Comparison of ENCODE assay signal across 13 cellular contexts in genomic region chr11:77400306-77400705, GRCh38.
"Had no signal": no experiment of that assay in that cellular context is flagged by ENCODE, and none has a peak within 500 bp of the region (broad histone marks: within the 10 kb centered on the region; RNA-seq: fewer than 3 reads in every experiment).

No MANE protein-coding gene starts in this region.

- H3K4me1 Mint-ChIP-seq: immature natural killer cell had no signal

- H3K27me3 Mint-ChIP-seq: activated naive CD8-positive, alpha-beta T cell treated with anti-CD3 and anti-CD28 coated beads for 36 hours; central memory CD8-positive, alpha-beta T cell; naive thymus-derived CD8-positive, alpha-beta T cell had no signal

- DNase-seq: activated CD4-positive, alpha-beta T cell treated with anti-CD3 and anti-CD28 coated beads, Interleukin-2, amount 50 U/mL, for 1 hour; activated naive CD8-positive, alpha-beta T cell treated with anti-CD3 and anti-CD28 coated beads for 36 hours; brain microvascular endothelial cell; effector CD8-positive, alpha-beta T cell; foreskin keratinocyte; heart left ventricle; immature natural killer cell; mesenchymal stem cell; naive thymus-derived CD8-positive, alpha-beta T cell; stimulated activated CD4-positive, alpha-beta T cell treated with anti-CD3 and anti-CD28 coated beads, Interleukin-12 subunit alpha, Interleukin-12 subunit beta, amount 100 ng/mL, for 4 hours; stimulated activated CD4-positive, alpha-beta T cell treated with anti-CD3 and anti-CD28 coated beads, Interleukin-2, amount 100 ng/mL, for 24 hours had no signal

- H3K9me3 Mint-ChIP-seq: activated naive CD8-positive, alpha-beta T cell treated with anti-CD3 and anti-CD28 coated beads for 36 hours; activated T-helper 1 cell treated with anti-CD3 and anti-CD28 coated beads, Interleukin-12 subunit alpha, Interleukin-12 subunit beta, Interleukin-2, Interleukin-4 antibody, amounts not matched to agents 30 ng/mL and 10 ng/mL and 1 ng/mL, durations not matched to agents 14 hours and 24 hours and 36 hours; central memory CD8-positive, alpha-beta T cell; immature natural killer cell; naive thymus-derived CD8-positive, alpha-beta T cell had no signal

- H3K27ac Mint-ChIP-seq: activated naive CD8-positive, alpha-beta T cell treated with anti-CD3 and anti-CD28 coated beads for 36 hours; activated T-helper 1 cell treated with anti-CD3 and anti-CD28 coated beads, Interleukin-12 subunit alpha, Interleukin-12 subunit beta, Interleukin-2, Interleukin-4 antibody, amounts not matched to agents 30 ng/mL and 10 ng/mL and 1 ng/mL, durations not matched to agents 14 hours and 24 hours and 36 hours; immature natural killer cell; naive thymus-derived CD8-positive, alpha-beta T cell had no signal

- H3K4me3 Mint-ChIP-seq: activated naive CD8-positive, alpha-beta T cell treated with anti-CD3 and anti-CD28 coated beads for 36 hours; activated T-helper 1 cell treated with anti-CD3 and anti-CD28 coated beads, Interleukin-12 subunit alpha, Interleukin-12 subunit beta, Interleukin-2, Interleukin-4 antibody, amounts not matched to agents 30 ng/mL and 10 ng/mL and 1 ng/mL, durations not matched to agents 14 hours and 24 hours and 36 hours; central memory CD8-positive, alpha-beta T cell; immature natural killer cell; naive thymus-derived CD8-positive, alpha-beta T cell had no signal
